In genomic region chr6:113909224-113909856, GRCh38 we compare ENCODE assay signal across 8 cellular contexts. TPM values are rescaled to one million over a fixed set of nuclear protein-coding genes. Genes with fewer than 3 reads are reported as not detected.
DNase-seq lines count a peak whose midpoint lies in the region; ATAC-seq and TF ChIP-seq lines count a peak whose summit lies in the region.

No MANE protein-coding gene starts in this region.

- H3K36me3 Mint-ChIP-seq in mesothelial cell of epicardium, result peaks cover 4% of the 10 kb centered on the region

- no peak overlapping the region for H3K4me3 Mint-ChIP-seq in mesothelial cell of epicardium

- H2AFZ ChIP-seq in Karpas-422 (ENCODE audit: low read length) (no peak overlapping the region), OCI-LY1 (ENCODE audit: low read length) (no peak overlapping the region)

- H3K79me2 ChIP-seq in Karpas-422 (ENCODE audit: low read length) (no peaks in the 10 kb centered on the region), OCI-LY1 (ENCODE audit: insufficient read depth, low read length) (no peaks in the 10 kb centered on the region)

- H4K20me1 ChIP-seq in Karpas-422 (ENCODE audit: insufficient read depth, low read depth, low read length) (no peaks in the 10 kb centered on the region), OCI-LY1 (ENCODE audit: insufficient read depth, low read length) (no peaks in the 10 kb centered on the region)

- no peaks in the 10 kb centered on the region for H3F3A ChIP-seq in OCI-LY1 (ENCODE audit: insufficient read depth, low read length)

- no peaks in the 10 kb centered on the region for H3K27me3 Mint-ChIP-seq in mesothelial cell of epicardium (ENCODE audit: low read depth)

- intact Hi-C loops in colonic mucosa (cut with DNase I), result loop anchor here (5.0 kb wide), 1 partner anchor 1127 kb away; no protein-coding TSS in a partner anchor

- H3K9me3 ChIP-seq in Karpas-422 (ENCODE audit: low read length), result no peaks in the 10 kb centered on the region
- H3K9me3 ChIP-seq in OCI-LY1 (ENCODE audit: low read length), result no peaks in the 10 kb centered on the region
- no peaks in the 10 kb centered on the region for H3K9me3 ChIP-seq in colonic mucosa

- no peak overlapping the region for H3K4me2 ChIP-seq in Karpas-422 (ENCODE audit: low read depth, low read length, poor library complexity, severe bottlenecking)
- no peak overlapping the region for H3K4me2 ChIP-seq in OCI-LY1 (ENCODE audit: low read length)

- H3K9me2 ChIP-seq in Karpas-422 (replicated peaks; ENCODE audit: insufficient read depth, low read length) (no peaks in the 10 kb centered on the region), OCI-LY1 (ENCODE audit: low read depth, low read length) (no peaks in the 10 kb centered on the region)

- H3K27me3 ChIP-seq in Karpas-422 (ENCODE audit: low read length) (no peaks in the 10 kb centered on the region), OCI-LY1 (ENCODE audit: insufficient read depth, low read length) (no peaks in the 10 kb centered on the region; the same call in 1 of the 2 replicates), colonic mucosa (no peaks in the 10 kb centered on the region)

- H3K36me3 ChIP-seq in Karpas-422 (ENCODE audit: insufficient read depth, low read length) (no peaks in the 10 kb centered on the region), OCI-LY1 (ENCODE audit: insufficient read depth, low read length) (no peaks in the 10 kb centered on the region), colonic mucosa (no peaks in the 10 kb centered on the region)

- H3K9ac ChIP-seq in Karpas-422 (ENCODE audit: low read length), result no peak overlapping the region
- H3K9ac ChIP-seq in OCI-LY1 (ENCODE audit: low read length), result no peak overlapping the region
- H3K9ac ChIP-seq in colonic mucosa (ENCODE audit: low read depth in 2 of 2, low read length in 2 of 2), result no peak overlapping the region

- peak; percentile 69 for ATAC-seq in GM19035 (IDR thresholded peaks at IDR 0.05; ENCODE audit: unreplicated experiment)
- no peak for ATAC-seq in HG02970 (IDR thresholded peaks at IDR 0.05; ENCODE audit: low FRiP score, unreplicated experiment)

- no peak overlapping the region for H3K4me3 ChIP-seq in Karpas-422 (ENCODE audit: low read length)
- no peak overlapping the region for H3K4me3 ChIP-seq in OCI-LY1 (ENCODE audit: low read depth, low read length, poor library complexity, severe bottlenecking)
- H3K4me3 ChIP-seq in colonic mucosa, result no peak overlapping the region

- peaks cover 16% of the 10 kb centered on the region for H3K4me1 Mint-ChIP-seq in mesothelial cell of epicardium

- no peaks in the 10 kb centered on the region for H3K4me1 ChIP-seq in Karpas-422 (ENCODE audit: low read length)
- no peaks in the 10 kb centered on the region for H3K4me1 ChIP-seq in OCI-LY1 (ENCODE audit: insufficient read depth, low read length, severe bottlenecking)
- no peaks in the 10 kb centered on the region for H3K4me1 ChIP-seq in colonic mucosa

- DNase-seq in Karpas-422 (peak; percentile 84), colonic mucosa (no peak), mesothelial cell of epicardium (ENCODE audit: low spot score in 2 of 2, unreplicated experiment in 2 of 2) (no peak), mesenteric fat pad (ENCODE audit: low spot score) (no peak)

- H3K27ac ChIP-seq in C4-2B (no peak overlapping the region), Karpas-422 (ENCODE audit: low read length) (no peak overlapping the region), OCI-LY1 (ENCODE audit: low read depth, low read length, poor library complexity, severe bottlenecking) (no peak overlapping the region), colonic mucosa (no peak overlapping the region)

- H3K9me3 Mint-ChIP-seq in mesothelial cell of epicardium, result peaks cover 10% of the 10 kb centered on the region

- H3K27ac Mint-ChIP-seq in mesothelial cell of epicardium, result no peak overlapping the region

- TF ChIP-seq CTCF in C4-2B (conservative IDR thresholded peaks at IDR 0.05) (peak; percentile 76), OCI-LY1 (IDR thresholded peaks at IDR 0.05; ENCODE audit: low read length) (peak; percentile 62), colonic mucosa (IDR thresholded peaks at IDR 0.05) (peak; percentile 64), mesothelial cell of epicardium (IDR thresholded peaks at IDR 0.05; ENCODE audit: unreplicated experiment) (peak; percentile 96)

RNA-seq across cellular contexts. Expression of gene MARCKS, which starts 52.2 kb away (rescaled TPM):
- total RNA-seq in Karpas-422 (2014; rRNA removed; shearing (Covaris generic); ENCODE audit: low replicate concordance), result 2.2 and 2.8 TPM in 2 replicates
- 100 to 1,000 TPM; 228 to 242 TPM for total RNA-seq in colonic mucosa
- total RNA-seq in mesothelial cell of epicardium, result 174 to 179 TPM (median 174 TPM) in 3 replicates
- total RNA-seq in mesenteric fat pad, result 63.6 TPM

Comparison
In these comparisons a context has a peak if more than half of its experiments do, and no peak if none do; other contexts are left out.
1. RNA of gene MARCKS, which starts 52.2 kb away (total RNA-seq): 228 to 242 TPM in colonic mucosa, 174 to 179 TPM in mesothelial cell of epicardium and 63.6 TPM in mesenteric fat pad (single experiment); 2.2 to 2.8 TPM in Karpas-422; every median in the first group is over 10 times any median in the second.
2. Peak in every context shown above with its lines, with median percentiles within 50 percentile points of each other: CTCF ChIP-seq.